9 cellular contexts compared by ENCODE assay signal in the genomic region with DNA sequence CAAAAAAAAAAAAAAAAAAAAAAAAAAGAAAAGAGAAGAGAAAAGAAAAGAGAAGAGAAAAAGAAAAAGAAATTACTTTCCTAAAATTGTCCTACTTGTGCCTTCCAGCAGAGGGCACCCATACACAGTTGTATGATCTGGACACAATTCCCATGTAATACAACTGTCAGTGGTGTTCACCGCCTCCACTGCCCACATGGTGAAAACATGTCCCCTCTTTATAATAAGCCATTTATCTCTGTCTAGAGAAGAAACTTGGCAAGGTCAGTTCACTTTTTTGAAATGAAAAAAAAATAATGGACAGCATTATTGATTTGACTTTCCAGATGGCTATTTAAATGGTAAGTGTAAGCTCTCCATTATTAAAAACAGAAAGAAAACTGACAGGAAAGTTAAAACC.
DNase-seq lines count a peak whose midpoint lies in the region; ATAC-seq, FAIRE-seq and TF ChIP-seq lines count a peak whose summit lies in the region.
"Had no signal": no experiment of that assay in that cellular context is flagged by ENCODE, and none has a peak within 500 bp of the region (broad histone marks: within the 10 kb centered on the region; RNA-seq: fewer than 3 reads in every experiment).

No MANE protein-coding gene starts in this region.

- no peak overlapping the region for H3K27ac Mint-ChIP-seq in CD8-positive, alpha-beta T cell

- no peaks in the 10 kb centered on the region for H3F3A ChIP-seq in PC-3 (ENCODE audit: low read length, unreplicated experiment)

- intact Hi-C loops in PC-3 (cut with micrococcal nuclease), result loop anchor here (1.0 to 5.0 kb wide), 6 partner anchors 37 to 341 kb away; no protein-coding TSS in a partner anchor
- intact Hi-C loops in CD8-positive, alpha-beta T cell (cut with DNase I, micrococcal nuclease), result no loop called here

- H3K4ac ChIP-seq in H1 (replicated peaks; ENCODE audit: insufficient read length, low read depth, low read length), result no peak overlapping the region
- no peak overlapping the region for H3K4ac ChIP-seq in mesenchymal stem cell (ENCODE audit: low read depth in 1 of 2, low read length in 2 of 2)

- H3K4me3 ChIP-seq in PC-3 (ENCODE audit: low read length) (no peak overlapping the region), H1 (ENCODE audit: extremely low read depth in 1 of 4, insufficient read depth in 2 of 4, low read depth in 3 of 4, low read length in 4 of 4) (no peak overlapping the region), mesenchymal stem cell (ENCODE audit: insufficient read depth in 1 of 2, low read depth in 1 of 2, low read length in 2 of 2) (no peak overlapping the region)
- no peak overlapping the region for H3K4me3 ChIP-seq in CD8-positive, alpha-beta T cell (ENCODE audit: low read depth, low read length)

- no peak overlapping the region for H4K5ac ChIP-seq in H1 (ENCODE audit: insufficient read length, low read depth, low read length)

- H3K36me3 Mint-ChIP-seq in CD8-positive, alpha-beta T cell, result no peaks in the 10 kb centered on the region

- no peaks in the 10 kb centered on the region for H3K9me3 Mint-ChIP-seq in CD8-positive, alpha-beta T cell

- no peak overlapping the region for H2BK120ac ChIP-seq in H1 (replicated peaks; ENCODE audit: low read depth, low read length)
- H2BK120ac ChIP-seq in mesenchymal stem cell (ENCODE audit: low read depth, low read length), result no peak overlapping the region

- H4K20me1 ChIP-seq in PC-3 (ENCODE audit: low read length), result no peaks in the 10 kb centered on the region
- H4K20me1 ChIP-seq in H1 (replicated peaks in 1 of 2; ENCODE audit: control insufficient read depth in 1 of 2, insufficient read depth in 2 of 2, low read length in 2 of 2), result no peaks in the 10 kb centered on the region

- no peaks in the 10 kb centered on the region for H3K4me1 Mint-ChIP-seq in CD8-positive, alpha-beta T cell (ENCODE audit: low read depth)

- H3K79me2 ChIP-seq in PC-3 (ENCODE audit: low read length) (no peaks in the 10 kb centered on the region), H1 (ENCODE audit: control insufficient read depth in 1 of 2, insufficient read depth in 2 of 2, low read length in 2 of 2) (no peaks in the 10 kb centered on the region)

- peak overlapping the region; percentile 40; the same call in 1 of the 2 replicates for H3K4me2 ChIP-seq in PC-3 (ENCODE audit: low read length)
- H3K4me2 ChIP-seq in H1 (ENCODE audit: insufficient read depth in 1 of 2, low read depth in 2 of 2, low read length in 2 of 2), result no peak overlapping the region
- H3K4me2 ChIP-seq in mesenchymal stem cell (ENCODE audit: low read length, poor library complexity, severe bottlenecking), result no peak overlapping the region

- BruUV-seq in PC-3 (replicated peaks; lab: Mats Ljungman, UMichigan), result no TSS peak

- H2AK5ac ChIP-seq in H1 (ENCODE audit: low read depth, low read length) (no peak overlapping the region), mesenchymal stem cell (ENCODE audit: low read length, severe bottlenecking) (no peak overlapping the region)

- H3K27ac ChIP-seq in PC-3 (ENCODE audit: low read length), result no peak overlapping the region
- H3K27ac ChIP-seq in H1 (ENCODE audit: low read depth, low read length), result no peak overlapping the region
- no peak overlapping the region for H3K27ac ChIP-seq in mesenchymal stem cell (ENCODE audit: low read length, poor library complexity, severe bottlenecking)
- H3K27ac ChIP-seq in CD8-positive, alpha-beta T cell (ENCODE audit: low read depth, low read length), result no peak overlapping the region

- H3K14ac ChIP-seq in H1 (ENCODE audit: insufficient read length), result no peak overlapping the region
- H3K14ac ChIP-seq in mesenchymal stem cell (ENCODE audit: low read length in 2 of 2), result no peak overlapping the region

- no peaks in the 10 kb centered on the region for H3K27me3 Mint-ChIP-seq in CD8-positive, alpha-beta T cell (ENCODE audit: low read depth)

- no peak overlapping the region for H2BK5ac ChIP-seq in H1 (ENCODE audit: low read depth, low read length)
- no peak overlapping the region for H2BK5ac ChIP-seq in mesenchymal stem cell (ENCODE audit: low read depth, low read length, poor library complexity, severe bottlenecking)

- no peak overlapping the region for H3K56ac ChIP-seq in H1 (replicated peaks; ENCODE audit: insufficient read length, low read depth, low read length)

- 52% methylated on average over 1 of the region's 1 CpG; no CpG with 5 or more reads in 1 of the 2 experiments for WGBS in H1 (ENCODE audit: extremely low coverage in 1 of 2, insufficient coverage in 1 of 2, insufficient read length in 1 of 2, insufficient replicate concordance in 2 of 2, low coverage in 1 of 2, low lambda C conversion rate in 2 of 2, missing lambda C conversion rate in 1 of 2), 2 experiments
- WGBS in mesenchymal stem cell, result 20% methylated on average over 1 of the region's 1 CpG

- H3K4me3 Mint-ChIP-seq in CD8-positive, alpha-beta T cell, result no peak overlapping the region

- no peaks in the 10 kb centered on the region for H3K9me3 ChIP-seq in PC-3 (ENCODE audit: low read length)
- H3K9me3 ChIP-seq in H1 (ENCODE audit: insufficient read depth in 2 of 2, low read depth in 1 of 2, low read length in 1 of 2), result no peaks in the 10 kb centered on the region
- H3K9me3 ChIP-seq in mesenchymal stem cell (ENCODE audit: control insufficient read depth, low read length), result no peaks in the 10 kb centered on the region
- no peaks in the 10 kb centered on the region for H3K9me3 ChIP-seq in CD8-positive, alpha-beta T cell (ENCODE audit: low read length)

- POLR2A ChIA-PET in PC-3 (lab: Charles Lee; ENCODE audit: unreplicated experiment) (interaction anchor here (0.6 kb wide), 1 partner anchor 22 kb away, joined by 3 read pairs; no protein-coding TSS in a partner anchor), H1 (lab: Charles Lee; ENCODE audit: partially characterized antibody) (no interaction called here)
- POLR2A ChIA-PET in CD8-positive, alpha-beta T cell (lab: Charles Lee), result no interaction called here

- H3K23me2 ChIP-seq in H1 (ENCODE audit: low read depth, low read length), result no peaks in the 10 kb centered on the region

- CTCF ChIA-PET in PC-3 (lab: Charles Lee), result interaction anchor here (0.6 to 3.1 kb wide), 6 partner anchors 32 to 1329 kb away, joined by 3 to 12 read pairs (median 4); no protein-coding TSS in a partner anchor
- CTCF ChIA-PET in H1 (lab: Charles Lee; ENCODE audit: partially characterized antibody), result interaction anchor here (0.6 to 4.5 kb wide), 41 partner anchors 9 to 1584 kb away, joined by 3 to 29 read pairs (median 4); no protein-coding TSS in a partner anchor
- CTCF ChIA-PET in CD8-positive, alpha-beta T cell (lab: Charles Lee), result no interaction called here

- H3K79me1 ChIP-seq in H1 (ENCODE audit: low read depth, low read length) (no peaks in the 10 kb centered on the region), mesenchymal stem cell (replicated peaks; ENCODE audit: low read length, poor library complexity, severe bottlenecking) (no peaks in the 10 kb centered on the region)

- no peak overlapping the region for H3K18ac ChIP-seq in H1 (ENCODE audit: extremely low read depth, low read length)
- no peak overlapping the region for H3K18ac ChIP-seq in mesenchymal stem cell (ENCODE audit: low read depth in 1 of 2, low read length in 2 of 2)

- H2BK12ac ChIP-seq in H1 (ENCODE audit: low read depth, low read length) (no peak overlapping the region), mesenchymal stem cell (ENCODE audit: low read length in 2 of 2) (no peak overlapping the region)

- FAIRE-seq in H1 (lab: Jason Lieb, UNC), result no peak
- FAIRE-seq: colon had no signal

- no peak overlapping the region for H2BK20ac ChIP-seq in H1 (ENCODE audit: low read length)

- ATAC-seq in GM19452 (IDR thresholded peaks at IDR 0.05; ENCODE audit: unreplicated experiment) (peak; percentile 71), HG03460 (IDR thresholded peaks at IDR 0.05; ENCODE audit: unreplicated experiment) (peak; percentile 82), PC-3 (peak; percentile 64)
- no peak for ATAC-seq in CD8-positive, alpha-beta T cell

- H3K23ac ChIP-seq in H1 (ENCODE audit: insufficient read length) (no peak overlapping the region), mesenchymal stem cell (ENCODE audit: low read length in 2 of 2) (no peak overlapping the region)

- H3K9me2 ChIP-seq in PC-3 (replicated peaks; ENCODE audit: low read length), result no peaks in the 10 kb centered on the region

- H2AFZ ChIP-seq in PC-3 (ENCODE audit: low read length) (peak overlapping the region; percentile 22; the same call in 1 of the 2 replicates), H1 (ENCODE audit: low read length) (no peak overlapping the region), mesenchymal stem cell (ENCODE audit: low read depth, low read length) (no peak overlapping the region)

- no peak for TF ChIP-seq POLR2A in H1 (IDR thresholded peaks at IDR 0.05; ENCODE audit: control extremely low read depth in 1 of 2, low read depth in 2 of 2, low read length in 2 of 2)

- DNase-seq in NCI-H2171 treated with DMSO at 0.1 percent for 48 hours (lab: John Stamatoyannopoulos, UW) (peak; percentile 1), NCI-H2171 (lab: John Stamatoyannopoulos, UW) (no peak), PC-3 (peak; percentile 68), H1 (ENCODE audit: low read depth in 1 of 2, low spot score in 2 of 2) (peak in 1 of 2 experiments; percentile 46), mesenchymal stem cell (peak; percentile 41)
- no peak for DNase-seq in CD8-positive, alpha-beta T cell

- H3K9ac ChIP-seq in PC-3 (ENCODE audit: low read length), result no peak overlapping the region
- no peak overlapping the region for H3K9ac ChIP-seq in H1 (replicated peaks in 1 of 4; ENCODE audit: extremely low read depth in 1 of 4, low read depth in 3 of 4, low read length in 3 of 4)
- H3K9ac ChIP-seq in mesenchymal stem cell (ENCODE audit: low read length), result no peak overlapping the region

- no peaks in the 10 kb centered on the region for H3K36me3 ChIP-seq in PC-3 (ENCODE audit: low read depth, low read length)
- H3K36me3 ChIP-seq in H1 (ENCODE audit: control insufficient read depth in 2 of 4, insufficient read depth in 4 of 4, low read length in 3 of 4), result no peaks in the 10 kb centered on the region
- no peaks in the 10 kb centered on the region for H3K36me3 ChIP-seq in mesenchymal stem cell (ENCODE audit: control insufficient read depth in 1 of 2, insufficient read depth in 2 of 2, low read depth in 1 of 2, low read length in 2 of 2)
- H3K36me3 ChIP-seq in CD8-positive, alpha-beta T cell (ENCODE audit: insufficient read depth, low read length), result no peaks in the 10 kb centered on the region

- H4K8ac ChIP-seq in H1 (ENCODE audit: extremely low read depth, insufficient read depth, low read length) (no peak overlapping the region), mesenchymal stem cell (ENCODE audit: low read length) (no peak overlapping the region)

- TF ChIP-seq RAD21 in H1 (IDR thresholded peaks at IDR 0.05 in 1 of 2, conservative IDR thresholded peaks at IDR 0.05 in 1 of 2; ENCODE audit: low read depth in 2 of 2, low read length in 2 of 2), result peak; percentile 69 to 70

- H3K4me1 ChIP-seq in PC-3 (ENCODE audit: insufficient read depth, low read length) (peaks cover 20% of the 10 kb centered on the region), H1 (replicated peaks in 1 of 4; ENCODE audit: control insufficient read depth in 3 of 4, insufficient read depth in 4 of 4, low read length in 3 of 4) (no peaks in the 10 kb centered on the region), mesenchymal stem cell (ENCODE audit: control insufficient read depth, insufficient read depth, low read depth, low read length) (no peaks in the 10 kb centered on the region)
- no peaks in the 10 kb centered on the region for H3K4me1 ChIP-seq in CD8-positive, alpha-beta T cell (ENCODE audit: insufficient read depth, low read length)

- H2BK15ac ChIP-seq in H1 (ENCODE audit: low read length), result no peak overlapping the region
- no peak overlapping the region for H2BK15ac ChIP-seq in mesenchymal stem cell (ENCODE audit: low read depth, poor library complexity, severe bottlenecking)

- H4K91ac ChIP-seq in H1 (replicated peaks; ENCODE audit: insufficient read length, low read length) (no peak overlapping the region), mesenchymal stem cell (ENCODE audit: low read length) (no peak overlapping the region)

- no peaks in the 10 kb centered on the region for H3K27me3 ChIP-seq in PC-3 (ENCODE audit: low read length)
- H3K27me3 ChIP-seq in H1 (replicated peaks in 1 of 4; ENCODE audit: control insufficient read depth in 3 of 4, extremely low read depth in 1 of 4, insufficient read depth in 3 of 4, low read length in 3 of 4), result no peaks in the 10 kb centered on the region
- H3K27me3 ChIP-seq in mesenchymal stem cell (ENCODE audit: control insufficient read depth in 1 of 2, insufficient read depth in 1 of 2, low read length in 2 of 2), result no peaks in the 10 kb centered on the region
- no peaks in the 10 kb centered on the region for H3K27me3 ChIP-seq in CD8-positive, alpha-beta T cell (ENCODE audit: insufficient read depth, low read length)

- TF ChIP-seq EP300 in H1 (IDR thresholded peaks at IDR 0.05; ENCODE audit: borderline replicate concordance in 1 of 2, low read depth in 2 of 2, low read length in 2 of 2), result no peak

- TF ChIP-seq CTCF in PC-3 (conservative IDR thresholded peaks at IDR 0.05; ENCODE audit: low read depth, low read length) (peak; percentile 77), H1 (IDR thresholded peaks at IDR 0.05; ENCODE audit: control extremely low read depth in 1 of 3, insufficient read depth in 1 of 3, low read depth in 1 of 3, low read length in 3 of 3) (peak in 2 of 3 experiments; percentile 57 to 62; a peak in 3 of 4 replicates)
- TF ChIP-seq CTCF in CD8-positive, alpha-beta T cell (IDR thresholded peaks at IDR 0.05), result no peak

Comparison
In these comparisons a context has a peak if more than half of its experiments do, and no peak if none do; other contexts are left out.
1. DNase-seq: peak in NCI-H2171 treated with DMSO at 0.1 percent for 48 hours (single experiment), PC-3 (single experiment) and mesenchymal stem cell (single experiment); none in NCI-H2171 (single experiment) and CD8-positive, alpha-beta T cell (0 of 7).